Comparison of ENCODE assay signal across 13 cellular contexts in the genomic region with DNA sequence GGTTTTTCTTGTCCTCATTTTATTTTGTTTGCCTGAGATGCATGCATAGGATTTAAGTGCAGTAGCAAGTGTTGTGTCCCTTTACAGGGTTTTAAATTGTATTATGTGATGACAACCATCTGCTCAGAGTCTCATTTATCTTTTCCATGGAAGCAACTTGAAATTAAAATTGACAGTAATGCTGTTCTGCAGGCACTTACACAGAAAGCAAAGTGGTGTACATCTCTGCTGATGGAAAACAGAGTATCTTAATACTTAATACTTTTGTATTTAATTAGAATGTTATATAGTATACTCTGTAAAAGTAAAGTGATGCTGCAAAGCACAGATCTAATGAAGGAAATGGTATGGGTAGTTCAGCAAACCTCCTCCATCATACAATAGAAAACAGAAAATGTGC.
A peak's percentile ranks its signal among the peaks of the same experiment; 100 is the strongest.
DNase-seq lines count a peak whose midpoint lies in the region; ATAC-seq and TF ChIP-seq lines count a peak whose summit lies in the region.
"Had no signal": no experiment of that assay in that cellular context is flagged by ENCODE, and none has a peak within 500 bp of the region (broad histone marks: within the 10 kb centered on the region; RNA-seq: fewer than 3 reads in every experiment).

No MANE protein-coding gene starts in this region.

- DNase-seq in NCI-H82 (lab: John Stamatoyannopoulos, UW) (peak; percentile 89), NCI-H82 treated with DMSO at 0.1 percent for 48 hours (lab: John Stamatoyannopoulos, UW; ENCODE audit: unreplicated experiment) (peak; percentile 84), MV-4-11 (lab: John Stamatoyannopoulos, UW) (no peak), NCI-H1417 (lab: John Stamatoyannopoulos, UW) (no peak)
- DNase-seq in activated CD4-positive, alpha-beta T cell treated with anti-CD3 and anti-CD28 coated beads for 4 hours, result no peak
- DNase-seq: Caco-2; CD4-positive, CD25-positive, alpha-beta regulatory T cell; CD8-positive, alpha-beta T cell; DMS153; DND-41; GOT3; HFFc6 had no signal

- peak; percentile 50; the same call in 1 of the 3 replicates for ATAC-seq in SK-N-SH treated with all-trans-retinoic acid at 6 μM for 48 hours
- ATAC-seq: CD8-positive, alpha-beta T cell had no signal

TF ChIP-seq in SK-N-SH treated with all-trans-retinoic acid at 6 μM for 48 hours, 23 proteins besides CTCF, POLR2A, EP300 and RAD21:
- TF ChIP-seq PPARA (CRISPR knock-in tag; IDR thresholded peaks at IDR 0.05; ENCODE audit: borderline replicate concordance) (peak; percentile 28; the same call in 1 of the 2 replicates), TCF4 (CRISPR knock-in tag; IDR thresholded peaks at IDR 0.05; ENCODE audit: borderline replicate concordance) (peak; percentile 91), ZFP30 (CRISPR knock-in tag; IDR thresholded peaks at IDR 0.05) (no peak), ARNTL (CRISPR knock-in tag; IDR thresholded peaks at IDR 0.05; ENCODE audit: borderline replicate concordance, low read depth) (0 out of 2 replicates have a peak, but pooled peaks have one; percentile 34), RARB (CRISPR knock-in tag; IDR thresholded peaks at IDR 0.05) (no peak), ESRRG (CRISPR knock-in tag; IDR thresholded peaks at IDR 0.05) (no peak), BACH2 (CRISPR knock-in tag; IDR thresholded peaks at IDR 0.05; ENCODE audit: borderline replicate concordance) (0 out of 2 replicates have a peak, but pooled peaks have one; percentile 14), SNAI2 (CRISPR knock-in tag; IDR thresholded peaks at IDR 0.05) (no peak), CSDC2 (CRISPR knock-in tag; IDR thresholded peaks at IDR 0.05) (no peak), ZNF8 (CRISPR knock-in tag; IDR thresholded peaks at IDR 0.05) (0 out of 2 replicates have a peak, but pooled peaks have one; percentile 55), GLIS3 (CRISPR knock-in tag; IDR thresholded peaks at IDR 0.05) (peak; percentile 56; the same call in 1 of the 2 replicates), ZNF565 (CRISPR knock-in tag; conservative IDR thresholded peaks at IDR 0.05; ENCODE audit: low read depth) (peak; percentile 75; the same call in 1 of the 2 replicates), TOX (CRISPR knock-in tag; IDR thresholded peaks at IDR 0.05; ENCODE audit: borderline replicate concordance) (no peak), ISL1 (CRISPR knock-in tag; IDR thresholded peaks at IDR 0.05) (no peak), ZFP3 (CRISPR knock-in tag; IDR thresholded peaks at IDR 0.05) (no peak), ZC3H10 (CRISPR knock-in tag; IDR thresholded peaks at IDR 0.05) (no peak), OSR1 (CRISPR knock-in tag; IDR thresholded peaks at IDR 0.05) (no peak), ZNF70 (CRISPR knock-in tag; IDR thresholded peaks at IDR 0.05) (peak; percentile 42; the same call in 1 of the 2 replicates)
- TF ChIP-seq, protein P1, sequence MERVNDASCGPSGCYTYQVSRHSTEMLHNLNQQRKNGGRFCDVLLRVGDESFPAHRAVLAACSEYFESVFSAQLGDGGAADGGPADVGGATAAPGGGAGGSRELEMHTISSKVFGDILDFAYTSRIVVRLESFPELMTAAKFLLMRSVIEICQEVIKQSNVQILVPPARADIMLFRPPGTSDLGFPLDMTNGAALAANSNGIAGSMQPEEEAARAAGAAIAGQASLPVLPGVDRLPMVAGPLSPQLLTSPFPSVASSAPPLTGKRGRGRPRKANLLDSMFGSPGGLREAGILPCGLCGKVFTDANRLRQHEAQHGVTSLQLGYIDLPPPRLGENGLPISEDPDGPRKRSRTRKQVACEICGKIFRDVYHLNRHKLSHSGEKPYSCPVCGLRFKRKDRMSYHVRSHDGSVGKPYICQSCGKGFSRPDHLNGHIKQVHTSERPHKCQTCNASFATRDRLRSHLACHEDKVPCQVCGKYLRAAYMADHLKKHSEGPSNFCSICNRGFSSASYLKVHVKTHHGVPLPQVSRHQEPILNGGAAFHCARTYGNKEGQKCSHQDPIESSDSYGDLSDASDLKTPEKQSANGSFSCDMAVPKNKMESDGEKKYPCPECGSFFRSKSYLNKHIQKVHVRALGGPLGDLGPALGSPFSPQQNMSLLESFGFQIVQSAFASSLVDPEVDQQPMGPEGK (CRISPR knock-in tag; IDR thresholded peaks at IDR 0.05; ENCODE audit: borderline replicate concordance), result no peak
- TF ChIP-seq, protein P2, sequence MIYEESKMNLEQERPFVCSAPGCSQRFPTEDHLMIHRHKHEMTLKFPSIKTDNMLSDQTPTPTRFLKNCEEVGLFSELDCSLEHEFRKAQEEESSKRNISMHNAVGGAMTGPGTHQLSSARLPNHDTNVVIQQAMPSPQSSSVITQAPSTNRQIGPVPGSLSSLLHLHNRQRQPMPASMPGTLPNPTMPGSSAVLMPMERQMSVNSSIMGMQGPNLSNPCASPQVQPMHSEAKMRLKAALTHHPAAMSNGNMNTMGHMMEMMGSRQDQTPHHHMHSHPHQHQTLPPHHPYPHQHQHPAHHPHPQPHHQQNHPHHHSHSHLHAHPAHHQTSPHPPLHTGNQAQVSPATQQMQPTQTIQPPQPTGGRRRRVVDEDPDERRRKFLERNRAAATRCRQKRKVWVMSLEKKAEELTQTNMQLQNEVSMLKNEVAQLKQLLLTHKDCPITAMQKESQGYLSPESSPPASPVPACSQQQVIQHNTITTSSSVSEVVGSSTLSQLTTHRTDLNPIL (CRISPR knock-in tag; IDR thresholded peaks at IDR 0.05; ENCODE audit: low read depth), result no peak
- TF ChIP-seq, protein P3, sequence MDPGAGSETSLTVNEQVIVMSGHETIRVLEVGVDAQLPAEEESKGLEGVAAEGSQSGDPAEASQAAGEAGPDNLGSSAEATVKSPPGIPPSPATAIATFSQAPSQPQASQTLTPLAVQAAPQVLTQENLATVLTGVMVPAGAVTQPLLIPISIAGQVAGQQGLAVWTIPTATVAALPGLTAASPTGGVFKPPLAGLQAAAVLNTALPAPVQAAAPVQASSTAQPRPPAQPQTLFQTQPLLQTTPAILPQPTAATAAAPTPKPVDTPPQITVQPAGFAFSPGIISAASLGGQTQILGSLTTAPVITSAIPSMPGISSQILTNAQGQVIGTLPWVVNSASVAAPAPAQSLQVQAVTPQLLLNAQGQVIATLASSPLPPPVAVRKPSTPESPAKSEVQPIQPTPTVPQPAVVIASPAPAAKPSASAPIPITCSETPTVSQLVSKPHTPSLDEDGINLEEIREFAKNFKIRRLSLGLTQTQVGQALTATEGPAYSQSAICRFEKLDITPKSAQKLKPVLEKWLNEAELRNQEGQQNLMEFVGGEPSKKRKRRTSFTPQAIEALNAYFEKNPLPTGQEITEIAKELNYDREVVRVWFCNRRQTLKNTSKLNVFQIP (CRISPR knock-in tag; IDR thresholded peaks at IDR 0.05; ENCODE audit: borderline replicate concordance, low read depth), result peak; percentile 56; the same call in 1 of the 2 replicates
- TF ChIP-seq, protein P4, sequence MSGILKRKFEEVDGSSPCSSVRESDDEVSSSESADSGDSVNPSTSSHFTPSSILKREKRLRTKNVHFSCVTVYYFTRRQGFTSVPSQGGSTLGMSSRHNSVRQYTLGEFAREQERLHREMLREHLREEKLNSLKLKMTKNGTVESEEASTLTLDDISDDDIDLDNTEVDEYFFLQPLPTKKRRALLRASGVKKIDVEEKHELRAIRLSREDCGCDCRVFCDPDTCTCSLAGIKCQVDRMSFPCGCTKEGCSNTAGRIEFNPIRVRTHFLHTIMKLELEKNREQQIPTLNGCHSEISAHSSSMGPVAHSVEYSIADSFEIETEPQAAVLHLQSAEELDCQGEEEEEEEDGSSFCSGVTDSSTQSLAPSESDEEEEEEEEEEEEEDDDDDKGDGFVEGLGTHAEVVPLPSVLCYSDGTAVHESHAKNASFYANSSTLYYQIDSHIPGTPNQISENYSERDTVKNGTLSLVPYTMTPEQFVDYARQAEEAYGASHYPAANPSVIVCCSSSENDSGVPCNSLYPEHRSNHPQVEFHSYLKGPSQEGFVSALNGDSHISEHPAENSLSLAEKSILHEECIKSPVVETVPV (CRISPR knock-in tag; IDR thresholded peaks at IDR 0.05), result peak; percentile 89
- TF ChIP-seq, protein P5, sequence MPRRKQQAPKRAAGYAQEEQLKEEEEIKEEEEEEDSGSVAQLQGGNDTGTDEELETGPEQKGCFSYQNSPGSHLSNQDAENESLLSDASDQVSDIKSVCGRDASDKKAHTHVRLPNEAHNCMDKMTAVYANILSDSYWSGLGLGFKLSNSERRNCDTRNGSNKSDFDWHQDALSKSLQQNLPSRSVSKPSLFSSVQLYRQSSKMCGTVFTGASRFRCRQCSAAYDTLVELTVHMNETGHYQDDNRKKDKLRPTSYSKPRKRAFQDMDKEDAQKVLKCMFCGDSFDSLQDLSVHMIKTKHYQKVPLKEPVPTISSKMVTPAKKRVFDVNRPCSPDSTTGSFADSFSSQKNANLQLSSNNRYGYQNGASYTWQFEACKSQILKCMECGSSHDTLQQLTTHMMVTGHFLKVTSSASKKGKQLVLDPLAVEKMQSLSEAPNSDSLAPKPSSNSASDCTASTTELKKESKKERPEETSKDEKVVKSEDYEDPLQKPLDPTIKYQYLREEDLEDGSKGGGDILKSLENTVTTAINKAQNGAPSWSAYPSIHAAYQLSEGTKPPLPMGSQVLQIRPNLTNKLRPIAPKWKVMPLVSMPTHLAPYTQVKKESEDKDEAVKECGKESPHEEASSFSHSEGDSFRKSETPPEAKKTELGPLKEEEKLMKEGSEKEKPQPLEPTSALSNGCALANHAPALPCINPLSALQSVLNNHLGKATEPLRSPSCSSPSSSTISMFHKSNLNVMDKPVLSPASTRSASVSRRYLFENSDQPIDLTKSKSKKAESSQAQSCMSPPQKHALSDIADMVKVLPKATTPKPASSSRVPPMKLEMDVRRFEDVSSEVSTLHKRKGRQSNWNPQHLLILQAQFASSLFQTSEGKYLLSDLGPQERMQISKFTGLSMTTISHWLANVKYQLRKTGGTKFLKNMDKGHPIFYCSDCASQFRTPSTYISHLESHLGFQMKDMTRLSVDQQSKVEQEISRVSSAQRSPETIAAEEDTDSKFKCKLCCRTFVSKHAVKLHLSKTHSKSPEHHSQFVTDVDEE (CRISPR knock-in tag; IDR thresholded peaks at IDR 0.05), result peak; percentile 96

Comparison
In these comparisons a context has a peak if more than half of its experiments do, and no peak if none do; other contexts are left out.
1. DNase-seq: peak in NCI-H82 (single experiment) and NCI-H82 treated with DMSO at 0.1 percent for 48 hours (single experiment); none in MV-4-11 (single experiment), activated CD4-positive, alpha-beta T cell treated with anti-CD3 and anti-CD28 coated beads for 4 hours (0 of 2) and NCI-H1417 (0 of 3).